ENCODE assay signal across 22 cellular contexts in the genomic region with DNA sequence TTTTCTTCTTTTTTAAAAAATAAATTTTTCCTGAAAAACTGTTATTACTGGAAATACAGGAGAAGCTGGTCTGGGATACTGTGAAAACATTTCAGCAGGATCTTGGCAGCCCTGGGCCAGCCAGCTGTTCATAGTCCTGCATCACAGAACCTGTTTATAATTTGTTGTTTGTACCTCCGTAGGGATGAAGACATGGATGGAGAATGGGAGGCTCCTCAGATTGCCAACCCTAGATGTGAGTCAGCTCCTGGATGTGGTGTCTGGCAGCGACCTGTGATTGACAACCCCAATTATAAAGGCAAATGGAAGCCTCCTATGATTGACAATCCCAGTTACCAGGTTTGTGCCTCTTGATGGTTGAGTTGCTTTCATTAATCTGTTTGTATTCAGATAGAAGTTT. TPM values are rescaled to one million over a fixed set of nuclear protein-coding genes. Genes with fewer than 3 reads are reported as not detected.
DNase-seq lines count a peak whose midpoint lies in the region; TF ChIP-seq lines count a peak whose summit lies in the region.
"Had no signal": no experiment of that assay in that cellular context is flagged by ENCODE, and none has a peak within 500 bp of the region (broad histone marks: within the 10 kb centered on the region; RNA-seq: fewer than 3 reads in every experiment).

No MANE protein-coding gene starts in this region.

- peaks cover 62% of the 10 kb centered on the region for H3K36me3 ChIP-seq in CD4-positive, alpha-beta memory T cell (ENCODE audit: insufficient read depth, low read length)
- H3K36me3 ChIP-seq in SK-N-SH (replicated peaks in 1 of 2; ENCODE audit: control insufficient read depth in 1 of 2, insufficient read depth in 2 of 2, low read length in 1 of 2), result peaks cover 77 to 92% of the 10 kb centered on the region in 2 experiments

- peaks cover 54 to 77% of the 10 kb centered on the region in 2 donors for H3K36me3 Mint-ChIP-seq in CD4-positive, alpha-beta memory T cell
- H3K36me3 Mint-ChIP-seq in endothelial cell (ENCODE audit: low read depth, unreplicated experiment), result peaks cover 36% of the 10 kb centered on the region

- POLR2A ChIA-PET in CD4-positive, alpha-beta memory T cell (lab: Charles Lee; ENCODE audit: partially characterized antibody), result interaction anchor here (1.5 to 1.8 kb wide), 2 partner anchors 12 to 21 kb away, joined by 4 to 5 read pairs; no protein-coding TSS in a partner anchor
- POLR2A ChIA-PET in SK-N-SH (lab: Yijun Ruan, JAX), result no interaction called here

- no peak overlapping the region for H3K4me3 ChIP-seq in CD4-positive, alpha-beta memory T cell (ENCODE audit: low read length in 2 of 2)
- H3K4me3 ChIP-seq in SK-N-SH (ENCODE audit: low read depth in 2 of 2, low read length in 1 of 2), result no peak overlapping the region
- H3K4me3 ChIP-seq: BLaER1 treated with 17β-estradiol and CSF1 and Interleukin-3, amounts not matched to agents 10 nM and 100 nM; GM12878 had no signal

- peaks cover 34% of the 10 kb centered on the region for H3F3A ChIP-seq in SK-N-SH (replicated peaks; ENCODE audit: insufficient read depth)

- H3K9me3 ChIP-seq in CD4-positive, alpha-beta memory T cell (ENCODE audit: control insufficient read depth in 1 of 2, low read length in 2 of 2), result no peaks in the 10 kb centered on the region
- no peaks in the 10 kb centered on the region for H3K9me3 ChIP-seq in SK-N-SH
- H3K9me3 ChIP-seq: BLaER1 treated with 17β-estradiol and CSF1 and Interleukin-3, amounts not matched to agents 10 nM and 100 nM had no signal

- intact Hi-C loops in CD4-positive, alpha-beta memory T cell (cut with micrococcal nuclease), result no loop called here

- peaks cover 70% of the 10 kb centered on the region for H3K79me2 ChIP-seq in SK-N-SH (ENCODE audit: insufficient read depth)

- no peaks in the 10 kb centered on the region for H3K27me3 Mint-ChIP-seq in CD4-positive, alpha-beta memory T cell
- peaks cover 3% of the 10 kb centered on the region for H3K27me3 Mint-ChIP-seq in endothelial cell (ENCODE audit: unreplicated experiment)
- H3K27me3 Mint-ChIP-seq: B cell; CD8-positive, alpha-beta memory T cell; IgD-negative memory B cell had no signal

- WGBS in SK-N-SH (ENCODE audit: low lambda C conversion rate), result 84% methylated on average over 2 of the region's 2 CpGs

- TF ChIP-seq CTCF in endothelial cell (IDR thresholded peaks at IDR 0.05; ENCODE audit: unreplicated experiment) (no peak), SK-N-SH (IDR thresholded peaks at IDR 0.05) (no peak)

- no peak overlapping the region for H3K4me3 Mint-ChIP-seq in CD4-positive, alpha-beta memory T cell
- H3K4me3 Mint-ChIP-seq in endothelial cell (ENCODE audit: unreplicated experiment), result peak overlapping the region; percentile 42
- H3K4me3 Mint-ChIP-seq: B cell; CD8-positive, alpha-beta memory T cell; H9; IgD-negative memory B cell had no signal

- H3K27ac Mint-ChIP-seq in CD4-positive, alpha-beta memory T cell, result peak overlapping the region in 4 of 7 donors; percentile 17 to 78 (median 47)
- H3K27ac Mint-ChIP-seq in endothelial cell (ENCODE audit: unreplicated experiment), result peak overlapping the region; percentile 58
- H3K27ac Mint-ChIP-seq: B cell had no signal

- H3K4me2 ChIP-seq in SK-N-SH, result no peak overlapping the region
- H3K4me2 ChIP-seq: BLaER1 treated with 17β-estradiol and CSF1 and Interleukin-3, amounts not matched to agents 10 nM and 100 nM had no signal

- H3K27me3 ChIP-seq in CD4-positive, alpha-beta memory T cell (ENCODE audit: insufficient read depth, low read length), result no peaks in the 10 kb centered on the region
- H3K27me3 ChIP-seq in SK-N-SH (ENCODE audit: insufficient read depth), result no peaks in the 10 kb centered on the region
- H3K27me3 ChIP-seq: BLaER1 treated with 17β-estradiol and CSF1 and Interleukin-3, amounts not matched to agents 10 nM and 100 nM had no signal

- no peak overlapping the region for H3K9ac ChIP-seq in SK-N-SH
- H3K9ac ChIP-seq: BLaER1 treated with 17β-estradiol and CSF1 and Interleukin-3, amounts not matched to agents 10 nM and 100 nM had no signal

- no peak for DNase-seq in CD4-positive, alpha-beta memory T cell
- DNase-seq in LHCN-M2 (ENCODE audit: low read depth) (peak; percentile 43), endothelial cell (ENCODE audit: low spot score) (no peak), myocyte (ENCODE audit: low read depth) (peak; percentile 18), SK-N-SH (no peak), HPDE6-E6E7 (ENCODE audit: extremely low spot score) (no peak), retina (no peak)
- DNase-seq in activated CD4-positive, CD25-positive, alpha-beta regulatory T cell (lab: John Stamatoyannopoulos, UW), result no peak
- DNase-seq: CD8-positive, alpha-beta memory T cell; COR-L47; DMS 273 treated with DMSO at 0.1 percent for 48 hours; DMS53; DND-41; EL; H9 had no signal

- no peak for TF ChIP-seq EP300 in SK-N-SH (IDR thresholded peaks at IDR 0.05; ENCODE audit: borderline replicate concordance in 1 of 2, low read depth in 1 of 2, low read length in 1 of 2)

- TF ChIP-seq RAD21 in SK-N-SH (IDR thresholded peaks at IDR 0.05; ENCODE audit: low read length), result no peak

- CTCF ChIA-PET in CD4-positive, alpha-beta memory T cell (lab: Charles Lee; ENCODE audit: partially characterized antibody), result no interaction called here
- CTCF ChIA-PET in SK-N-SH (lab: Yijun Ruan, JAX), result interaction anchor here (1.4 to 1.7 kb wide), 2 partner anchors 12 to 18 kb away, joined by 4 read pairs; partner anchors contain the start of gene MAML1

- H3K9me3 Mint-ChIP-seq in CD4-positive, alpha-beta memory T cell, result no peaks in the 10 kb centered on the region
- H3K9me3 Mint-ChIP-seq in endothelial cell (ENCODE audit: unreplicated experiment), result no peaks in the 10 kb centered on the region
- H3K9me3 Mint-ChIP-seq: CD8-positive, alpha-beta memory T cell; H9; IgD-negative memory B cell had no signal

- no peaks in the 10 kb centered on the region for H3K9me2 ChIP-seq in SK-N-SH

- H3K27ac ChIP-seq in CD4-positive, alpha-beta memory T cell (ENCODE audit: low read depth, low read length), result no peak overlapping the region
- no peak overlapping the region; a peak in 1 of 4 replicates for H3K27ac ChIP-seq in SK-N-SH (ENCODE audit: low read depth in 2 of 2, low read length in 1 of 2)
- H3K27ac ChIP-seq: BLaER1 treated with 17β-estradiol and CSF1 and Interleukin-3, amounts not matched to agents 10 nM and 100 nM had no signal

- H3K4me1 Mint-ChIP-seq in CD4-positive, alpha-beta memory T cell, result peaks cover 8 to 13% (median 10%) of the 10 kb centered on the region in 4 donors
- H3K4me1 Mint-ChIP-seq in endothelial cell (ENCODE audit: unreplicated experiment), result peaks cover 16% of the 10 kb centered on the region
- H3K4me1 Mint-ChIP-seq: B cell, H9 had no signal

- H3K4me1 ChIP-seq in CD4-positive, alpha-beta memory T cell (ENCODE audit: insufficient read depth, low read length), result no peaks in the 10 kb centered on the region
- no peaks in the 10 kb centered on the region for H3K4me1 ChIP-seq in SK-N-SH (ENCODE audit: control insufficient read depth in 1 of 2, insufficient read depth in 2 of 2, low read depth in 1 of 2, low read length in 1 of 2)

- H2AFZ ChIP-seq in SK-N-SH (ENCODE audit: low read depth), result no peak overlapping the region

- H4K20me1 ChIP-seq in SK-N-SH (ENCODE audit: insufficient read depth), result 0 out of 2 replicates have a peak, but pooled peaks cover 5% of the 10 kb centered on the region

TF ChIP-seq in SK-N-SH, 30 proteins besides CTCF, POLR2A, EP300 and RAD21 (continues in another document):
- TF ChIP-seq, protein P1, sequence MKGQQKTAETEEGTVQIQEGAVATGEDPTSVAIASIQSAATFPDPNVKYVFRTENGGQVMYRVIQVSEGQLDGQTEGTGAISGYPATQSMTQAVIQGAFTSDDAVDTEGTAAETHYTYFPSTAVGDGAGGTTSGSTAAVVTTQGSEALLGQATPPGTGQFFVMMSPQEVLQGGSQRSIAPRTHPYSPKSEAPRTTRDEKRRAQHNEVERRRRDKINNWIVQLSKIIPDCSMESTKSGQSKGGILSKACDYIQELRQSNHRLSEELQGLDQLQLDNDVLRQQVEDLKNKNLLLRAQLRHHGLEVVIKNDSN (IDR thresholded peaks at IDR 0.05; ENCODE audit: borderline replicate concordance, low read depth), result no peak
- TF ChIP-seq RCOR1 (IDR thresholded peaks at IDR 0.05; ENCODE audit: low read length), result no peak
- TF ChIP-seq NFIC (IDR thresholded peaks at IDR 0.05; ENCODE audit: borderline replicate concordance), result no peak

RNA-seq across cellular contexts. Expression of gene MAML1, which starts 12.4 kb away (rescaled TPM):
- total RNA-seq in CD4-positive, alpha-beta memory T cell, result 10 to 100 TPM; 52.4 to 56.5 TPM
- polyA plus RNA-seq in CD4-positive, alpha-beta memory T cell, result 10 to 100 TPM in 1 of 2 donors, 1 to 10 TPM in 1; 1.5 to 10.9 TPM
- total RNA-seq in LHCN-M2 (2014; rRNA removed) (10.0 and 11.7 TPM in 2 replicates), endothelial cell (ENCODE audit: unreplicated experiment) (30.0 TPM), myocyte (13.8 and 14.0 TPM in 2 replicates)
- 8.2 TPM for polyA plus RNA-seq in LHCN-M2 (2012)
- polyA plus RNA-seq in myocyte (2012), result 13.2 TPM
- polyA plus RNA-seq in SK-N-SH (2012; rRNA removed), result 4.4 and 8.1 TPM in 2 replicates
- polyA plus RNA-seq in SK-N-SH (2012; cell fraction: cytosol; rRNA removed), result 4.1 and 5.5 TPM in 2 replicates
- 11.6 and 12.4 TPM in 2 replicates for polyA plus RNA-seq in SK-N-SH (2012; cell fraction: nucleus; rRNA removed)

RNA-seq across cellular contexts. Expression of gene CANX, which starts 21.5 kb away (rescaled TPM):
- 100 to 1,000 TPM; 377 to 417 TPM for total RNA-seq in CD4-positive, alpha-beta memory T cell
- polyA plus RNA-seq in CD4-positive, alpha-beta memory T cell, result 100 to 1,000 TPM; 259 to 394 TPM
- total RNA-seq in LHCN-M2 (2014; rRNA removed) (440 and 478 TPM in 2 replicates), endothelial cell (ENCODE audit: unreplicated experiment) (568 TPM), myocyte (522 and 641 TPM in 2 replicates)
- polyA plus RNA-seq in LHCN-M2 (2012), result 425 TPM
- polyA plus RNA-seq in myocyte (2012), result 757 TPM
- polyA plus RNA-seq in SK-N-SH (2012; rRNA removed), result 142 and 215 TPM in 2 replicates
- 164 and 239 TPM in 2 replicates for polyA plus RNA-seq in SK-N-SH (2012; cell fraction: cytosol; rRNA removed)
- polyA plus RNA-seq in SK-N-SH (2012; cell fraction: nucleus; rRNA removed), result 163 and 217 TPM in 2 replicates

RNA-seq across cellular contexts. Expression of gene CBY3, which starts 39.4 kb away (rescaled TPM):
- total RNA-seq in CD4-positive, alpha-beta memory T cell, result under 1 TPM; 0.58 to 0.76 TPM
- under 1 TPM; 0.36 to 0.56 TPM for polyA plus RNA-seq in CD4-positive, alpha-beta memory T cell
- total RNA-seq in LHCN-M2 (2014; rRNA removed) (not detected in 2 replicates), endothelial cell (ENCODE audit: unreplicated experiment) (not detected), myocyte (not detected in 2 replicates)
- polyA plus RNA-seq in LHCN-M2 (2012), result 0.21 TPM
- 0.91 TPM for polyA plus RNA-seq in myocyte (2012)
- polyA plus RNA-seq in SK-N-SH (2012; rRNA removed), result not detected in 2 replicates
- polyA plus RNA-seq in SK-N-SH (2012; cell fraction: cytosol; rRNA removed), result 0.05 TPM in 1 of 2 replicates, not detected in the other
- 0.19 and 0.20 TPM in 2 replicates for polyA plus RNA-seq in SK-N-SH (2012; cell fraction: nucleus; rRNA removed)
- total RNA-seq: A172, G401, HT1080 had no signal
- polyA plus RNA-seq: CD8-positive, alpha-beta memory T cell had no signal

Comparison
In these comparisons a context has a peak if more than half of its experiments do, and no peak if none do; other contexts are left out.
1. DNase-seq: peak in LHCN-M2 (single experiment) and myocyte (single experiment); none in CD4-positive, alpha-beta memory T cell (0 of 5), endothelial cell (single experiment), SK-N-SH (single experiment), activated CD4-positive, CD25-positive, alpha-beta regulatory T cell (0 of 4), HPDE6-E6E7 (single experiment) and retina (single experiment).